ENCODE assay signal across 10 cellular contexts in the genomic region with DNA sequence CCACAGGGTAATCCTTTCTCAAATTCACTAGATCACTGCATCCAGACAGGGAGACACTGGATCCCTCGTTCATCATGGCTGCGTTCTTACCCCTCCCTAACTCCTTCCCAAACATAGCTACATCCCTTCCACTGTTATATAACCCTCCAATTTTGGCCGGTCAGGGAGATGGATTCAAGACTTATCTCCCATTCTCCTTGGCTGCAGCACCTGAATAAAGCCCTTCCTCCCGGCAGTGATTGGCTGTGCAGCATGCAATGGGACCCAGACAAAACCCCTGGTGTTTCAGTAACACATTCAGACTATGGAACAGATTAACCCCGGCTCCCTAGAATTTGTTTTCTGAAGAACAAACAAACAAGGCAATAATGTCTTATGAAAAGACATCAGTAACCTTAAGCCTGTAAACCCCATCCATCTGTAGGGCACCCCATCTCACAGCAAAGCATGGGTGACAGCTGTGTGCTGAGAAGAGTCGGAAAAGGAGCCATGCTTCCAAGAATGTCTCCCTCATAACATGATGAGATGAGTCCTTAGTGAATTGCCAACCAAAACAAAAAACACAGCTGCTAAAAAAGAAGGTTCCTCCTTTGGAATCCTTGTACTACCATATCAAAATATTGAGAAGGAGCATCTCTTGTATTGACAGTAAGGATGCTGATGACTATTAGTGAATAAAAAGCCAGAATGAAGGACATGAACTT.
"Had no signal": no experiment of that assay in that cellular context is flagged by ENCODE, and none has a peak within 500 bp of the region (broad histone marks: within the 10 kb centered on the region; RNA-seq: fewer than 3 reads in every experiment).

No MANE protein-coding gene starts in this region.

- H3K9me3 ChIP-seq: heart left ventricle, left lung, right atrium auricular region, SJCRH30, transverse colon had no signal

- DNase-seq: activated CD4-positive, alpha-beta memory T cell treated with anti-CD3 and anti-CD28 coated beads for 36 hours; activated CD8-positive, alpha-beta memory T cell treated with anti-CD3 and anti-CD28 coated beads, Interleukin-2, amount 50 U/mL, for 4 hours; heart left ventricle; left lung; SJCRH30; SW 1271; T-helper 9 cell; transverse colon had no signal

- H3K4me3 ChIP-seq: heart left ventricle, left lung, right atrium auricular region, SJCRH30, smooth muscle cell, transverse colon had no signal

- H3K4me2 ChIP-seq: smooth muscle cell had no signal

- H3K27ac ChIP-seq: left lung, right atrium auricular region, SJCRH30, transverse colon had no signal

- ATAC-seq: heart left ventricle, left lung had no signal

- H3K27me3 ChIP-seq: heart left ventricle, left lung, right atrium auricular region, SJCRH30, transverse colon had no signal
